In genomic region chr22:29152045-29152380, GRCh38 we compare ENCODE assay signal across 13 cellular contexts. TPM values are rescaled to one million over a fixed set of nuclear protein-coding genes. Genes with fewer than 3 reads are reported as not detected.
DNase-seq lines count a peak whose midpoint lies in the region; ATAC-seq and TF ChIP-seq lines count a peak whose summit lies in the region.
"Had no signal": no experiment of that assay in that cellular context is flagged by ENCODE, and none has a peak within 500 bp of the region (broad histone marks: within the 10 kb centered on the region; RNA-seq: fewer than 3 reads in every experiment).

No MANE protein-coding gene starts in this region.

- H3K4me1 ChIP-seq in HEK293 (ENCODE audit: control insufficient read depth, insufficient read depth, low read length) (no peaks in the 10 kb centered on the region), right lobe of liver (peaks cover 0 to 5% (median 0%) of the 10 kb centered on the region in 4 donors)

- CTCF ChIA-PET in HEK293 (lab: Yijun Ruan, JAX), result interaction anchor here (1.0 kb wide), 1 partner anchor 89 kb away, joined by 3 read pairs; no protein-coding TSS in a partner anchor

- POLR2A ChIA-PET in HEK293 (lab: Yijun Ruan, JAX), result no interaction called here

- peaks cover 15% of the 10 kb centered on the region for H3K4me1 Mint-ChIP-seq in chondrocyte (ENCODE audit: low read depth)

- no peak overlapping the region for H3K27ac Mint-ChIP-seq in chondrocyte (ENCODE audit: unreplicated experiment)
- H3K27ac Mint-ChIP-seq: activated CD4-positive, alpha-beta T cell treated with anti-CD3 and anti-CD28 coated beads, Interleukin-2, amount 10 ng/mL, durations not matched to agents 7 days and 5 days; immature natural killer cell had no signal

- no peak for ATAC-seq in right lobe of liver

- peak; percentile 34 for DNase-seq in chondrocyte (ENCODE audit: low spot score)
- DNase-seq in right lobe of liver, result no peak
- no peak for DNase-seq in GM13977 (ENCODE audit: low spot score)
- no peak for DNase-seq in medulla oblongata (ENCODE audit: extremely low spot score)
- no peak for DNase-seq in AML-193 (lab: John Stamatoyannopoulos, UW)
- DNase-seq in NCI-H2171 (lab: John Stamatoyannopoulos, UW), result no peak
- DNase-seq: activated CD4-positive, alpha-beta T cell treated with anti-CD3 and anti-CD28 coated beads, Interleukin-2, amount 10 ng/mL, durations not matched to agents 7 days and 5 days; immature natural killer cell; NCI-H2171 treated with DMSO at 0.1 percent for 48 hours had no signal

- peaks cover 3% of the 10 kb centered on the region for H3K27me3 Mint-ChIP-seq in chondrocyte (ENCODE audit: low read depth)

- WGBS in right lobe of liver (ENCODE audit: insufficient coverage, low coverage, low lambda C conversion rate, missing lambda C conversion rate), result no CpG with 5 or more reads among the region's 3 CpGs

- in situ Hi-C loops in GM13977 (cut with MboI; ENCODE audit: low pct_unique_long_range_greater_than_20kb, low sequenced_read_pairs, unreplicated experiment), result no loop called here

- no peak overlapping the region for H3K27ac ChIP-seq in HEK293 (ENCODE audit: extremely low read depth, low read depth, low read length)
- H3K27ac ChIP-seq in right lobe of liver, result peak overlapping the region in 2 of 3 donors; percentile 55 to 64
- H3K27ac ChIP-seq in skin epidermis, result peak overlapping the region in 19 of 21 experiments; percentile 38 to 87 (median 80)

- no peak overlapping the region for H3K4me3 Mint-ChIP-seq in chondrocyte (ENCODE audit: unreplicated experiment)
- H3K4me3 Mint-ChIP-seq: activated CD4-positive, alpha-beta T cell treated with anti-CD3 and anti-CD28 coated beads, Interleukin-2, amount 10 ng/mL, durations not matched to agents 7 days and 5 days; immature natural killer cell had no signal

- no peaks in the 10 kb centered on the region for H3K36me3 Mint-ChIP-seq in chondrocyte (ENCODE audit: low read depth)
- H3K36me3 Mint-ChIP-seq: immature natural killer cell had no signal

- peaks cover 0 to 6% of the 10 kb centered on the region in 2 experiments; a peak in 1 of 3 replicates for H3K36me3 ChIP-seq in HEK293 (ENCODE audit: control insufficient read depth in 2 of 2, insufficient read depth in 1 of 2, low read length in 2 of 2)
- H3K36me3 ChIP-seq in right lobe of liver, result no peaks in the 10 kb centered on the region

- H3K9me3 ChIP-seq in HEK293 (ENCODE audit: control insufficient read depth, insufficient read depth, low read depth, low read length) (no peaks in the 10 kb centered on the region), right lobe of liver (no peaks in the 10 kb centered on the region)

- TF ChIP-seq CTCF in HEK293 (tag by site-specific recombination; IDR thresholded peaks at IDR 0.05) (no peak), chondrocyte (IDR thresholded peaks at IDR 0.05) (no peak), right lobe of liver (IDR thresholded peaks at IDR 0.05) (no peak), GM13977 (IDR thresholded peaks at IDR 0.05; ENCODE audit: extremely low read depth, insufficient read depth, missing control alignments) (no peak)

- no peak overlapping the region for H3K4me3 ChIP-seq in HEK293 (ENCODE audit: low read depth, low read length)
- no peak overlapping the region for H3K4me3 ChIP-seq in right lobe of liver
- no peak overlapping the region for H3K4me3 ChIP-seq in skin epidermis

- no peak for TF ChIP-seq POLR2A in right lobe of liver (IDR thresholded peaks at IDR 0.05)

- H3K27me3 ChIP-seq in right lobe of liver, result no peaks in the 10 kb centered on the region

- intact Hi-C loops in right lobe of liver (cut with DNase I), result loop anchor here (10.0 kb wide), 2 partner anchors 97 to 297 kb away; no protein-coding TSS in a partner anchor

- no peaks in the 10 kb centered on the region for H3K9me3 Mint-ChIP-seq in chondrocyte (ENCODE audit: low read depth)
- H3K9me3 Mint-ChIP-seq: activated CD4-positive, alpha-beta T cell treated with anti-CD3 and anti-CD28 coated beads, Interleukin-2, amount 10 ng/mL, durations not matched to agents 7 days and 5 days; immature natural killer cell had no signal

TF ChIP-seq in HEK293, 187 proteins besides CTCF, POLR2A, EP300 and RAD21:
- peak; percentile 73 for TF ChIP-seq GLIS1 (tag by site-specific recombination; IDR thresholded peaks at IDR 0.05)
- no peak for TF ChIP-seq INSM2 (tag by site-specific recombination; IDR thresholded peaks at IDR 0.05)
- no peak for TF ChIP-seq EGR2 (tag by site-specific recombination; IDR thresholded peaks at IDR 0.05; ENCODE audit: low read depth)
- no peak for TF ChIP-seq BCL11A (tag by site-specific recombination; IDR thresholded peaks at IDR 0.05; ENCODE audit: low read depth)
- no peak for TF ChIP-seq ZNF560 (tag by site-specific recombination; IDR thresholded peaks at IDR 0.05; ENCODE audit: borderline replicate concordance)
- no peak for TF ChIP-seq ZNF2 (tag by site-specific recombination; IDR thresholded peaks at IDR 0.05)
- no peak for TF ChIP-seq ZNF202 (tag by site-specific recombination; IDR thresholded peaks at IDR 0.05; ENCODE audit: borderline replicate concordance)
- 0 out of 2 replicates have a peak, but pooled peaks have one; percentile 32 for TF ChIP-seq PRDM10 (tag by site-specific recombination; IDR thresholded peaks at IDR 0.05)
- TF ChIP-seq SCRT2 (tag by site-specific recombination; IDR thresholded peaks at IDR 0.05), result no peak

RNA-seq across cellular contexts. Expression of gene EMID1, which starts 53.7 kb away (rescaled TPM):
- total RNA-seq in chondrocyte, result 0.33 to 0.41 TPM in 2 of 3 replicates, not detected in the other
- 1 to 10 TPM; 1.1 to 2.7 (median 1.5) TPM for total RNA-seq in right lobe of liver
- total RNA-seq: activated CD4-positive, alpha-beta T cell treated with anti-CD3 and anti-CD28 coated beads, Interleukin-2, amount 10 ng/mL, durations not matched to agents 7 days and 5 days; bronchial epithelial cell; T-helper 1 cell treated with Interleukin-12 subunit alpha and Interleukin-12 subunit beta and Interleukin-4 antibody, amounts not matched to agents 30 ng/mL and 1 ng/mL, for 36 hours had no signal
